ENCODE assay signal across 23 cellular contexts in genomic region chr20:57476641-57477461, GRCh38. TPM values are rescaled to one million over a fixed set of nuclear protein-coding genes. Genes with fewer than 3 reads are reported as not detected.
A peak's percentile ranks its signal among the peaks of the same experiment; 100 is the strongest.
DNase-seq lines count a peak whose midpoint lies in the region; ATAC-seq, FAIRE-seq and TF ChIP-seq lines count a peak whose summit lies in the region.
"Had no signal": no experiment of that assay in that cellular context is flagged by ENCODE, and none has a peak within 500 bp of the region (broad histone marks: within the 10 kb centered on the region; RNA-seq: fewer than 3 reads in every experiment).

No MANE protein-coding gene starts in this region.

- no peak for TF ChIP-seq CTCF in K562 (IDR thresholded peaks at IDR 0.05 in 2 of 3, conservative IDR thresholded peaks at IDR 0.05 in 1 of 3; ENCODE audit: insufficient read depth in 2 of 3, low read depth in 1 of 3, low read length in 3 of 3)
- no peak for TF ChIP-seq CTCF in neutrophil (IDR thresholded peaks at IDR 0.05)
- no peak for TF ChIP-seq CTCF in brain microvascular endothelial cell (IDR thresholded peaks at IDR 0.05; ENCODE audit: low read depth, low read length, missing control alignments)

- intact Hi-C loops in K562 (cut with micrococcal nuclease), result no loop called here

- H3K9me3 ChIP-seq in K562 (replicated peaks; ENCODE audit: control insufficient read depth, insufficient read depth, low read depth, low read length) (no peaks in the 10 kb centered on the region), neutrophil (no peaks in the 10 kb centered on the region)
- H3K9me3 ChIP-seq: left lung, vagina had no signal

- FAIRE-seq in K562 (lab: Jason Lieb, UNC), result no peak

- no peak for TF ChIP-seq POLR2A in K562 (conservative IDR thresholded peaks at IDR 0.05)

- no peaks in the 10 kb centered on the region for H3K36me3 ChIP-seq in K562 (ENCODE audit: control insufficient read depth, insufficient read depth, low read length)
- H3K36me3 ChIP-seq in neutrophil, result no peaks in the 10 kb centered on the region
- no peaks in the 10 kb centered on the region for H3K36me3 ChIP-seq in brain microvascular endothelial cell (replicated peaks)
- H3K36me3 ChIP-seq: left lung, vagina had no signal

- no peaks in the 10 kb centered on the region for H3K9me1 ChIP-seq in K562 (ENCODE audit: control insufficient read depth, insufficient read depth, low read length)

- H3K9ac ChIP-seq in K562 (ENCODE audit: insufficient read depth in 1 of 2, low read depth in 2 of 2, low read length in 2 of 2), result peak overlapping the region in 1 of 2 experiments; percentile 6; a peak in 1 of 4 replicates

- no peak overlapping the region for H3K27ac Mint-ChIP-seq in stimulated activated naive CD8-positive, alpha-beta T cell treated with anti-CD3 and anti-CD28 coated beads, Interleukin-15, amount 100 ng/mL, for 72 hours
- H3K27ac Mint-ChIP-seq: activated naive CD4-positive, alpha-beta T cell treated with anti-CD3 and anti-CD28 coated beads for 36 hours; effector memory CD8-positive, alpha-beta T cell; HFFc6 had no signal

- no peaks in the 10 kb centered on the region for H4K20me1 ChIP-seq in K562 (replicated peaks; ENCODE audit: control insufficient read depth, insufficient read depth, low read length)

- H3K9me3 Mint-ChIP-seq in stimulated activated naive CD8-positive, alpha-beta T cell treated with anti-CD3 and anti-CD28 coated beads, Interleukin-15, amount 100 ng/mL, for 72 hours, result no peaks in the 10 kb centered on the region
- H3K9me3 Mint-ChIP-seq: activated naive CD4-positive, alpha-beta T cell treated with anti-CD3 and anti-CD28 coated beads for 36 hours; effector memory CD8-positive, alpha-beta T cell; HFFc6 had no signal

- no peak for TF ChIP-seq RAD21 in K562 (CRISPR knock-in tag; conservative IDR thresholded peaks at IDR 0.05 in 1 of 2, IDR thresholded peaks at IDR 0.05 in 1 of 2)

- H3K4me1 ChIP-seq in K562 (replicated peaks in 1 of 2; ENCODE audit: control insufficient read depth in 2 of 2, insufficient read depth in 2 of 2, low read length in 2 of 2), result peaks cover 14 to 31% of the 10 kb centered on the region in 2 experiments; a peak in 4 of 5 replicates
- H3K4me1 ChIP-seq in neutrophil (ENCODE audit: control insufficient read depth in 1 of 2, insufficient read depth in 1 of 2, low read depth in 1 of 2, low read length in 1 of 2), result peaks cover 88 to 93% of the 10 kb centered on the region in 2 experiments
- H3K4me1 ChIP-seq: vagina had no signal

- POLR2A ChIA-PET in K562 (lab: Yijun Ruan, JAX), result interaction anchor here (1.0 to 1.2 kb wide), 2 partner anchors 10 to 16 kb away, joined by 3 to 4 read pairs; no protein-coding TSS in a partner anchor

- DNase-seq in stimulated activated naive CD8-positive, alpha-beta T cell treated with anti-CD3 and anti-CD28 coated beads, Interleukin-15, Interleukin-2, amounts not matched to agents 100 U/mL and 50 U/mL, for 24 hours, result peak; percentile 2
- no peak for DNase-seq in stimulated activated naive CD8-positive, alpha-beta T cell treated with anti-CD3 and anti-CD28 coated beads, Interleukin-15, amount 100 ng/mL, for 72 hours
- DNase-seq in K562 (ENCODE audit: extremely low read depth in 1 of 4, low spot score in 3 of 4) (no peak), UCSD-AML1 (lab: John Stamatoyannopoulos, UW; ENCODE audit: unreplicated experiment) (no peak), 8988T (no peak), brain microvascular endothelial cell (no peak)
- DNase-seq: activated CD4-positive, alpha-beta T cell treated with anti-CD3 and anti-CD28 coated beads, Interleukin-2, amount 50 U/mL, for 48 hours; activated naive CD4-positive, alpha-beta T cell treated with anti-CD3 and anti-CD28 coated beads for 36 hours; cerebellar nuclear complex; DMS153; effector memory CD8-positive, alpha-beta T cell; HFFc6; left lung; NCI-H1105 treated with DMSO at 0.1 percent for 48 hours; NCI-H526; occipital lobe; SHP77 treated with DMSO at 0.1 percent for 48 hours; stimulated activated CD4-positive, alpha-beta T cell treated with anti-CD3 and anti-CD28 coated beads, Interleukin-2, amount 100 ng/mL, for 24 hours had no signal

- WGBS in K562 (ENCODE audit: insufficient coverage, low coverage, missing lambda C conversion rate), result 54% methylated on average over 13 of the region's 17 CpGs

- no TSS peak for BruUV-seq in K562 (replicated peaks; lab: Mats Ljungman, UMichigan)

- H3K27me3 Mint-ChIP-seq in stimulated activated naive CD8-positive, alpha-beta T cell treated with anti-CD3 and anti-CD28 coated beads, Interleukin-15, amount 100 ng/mL, for 72 hours, result no peaks in the 10 kb centered on the region

- CTCF ChIA-PET in K562 (lab: Yijun Ruan, JAX; ENCODE audit: low intra/inter-chr PET ratio), result no interaction called here

- 0 out of 2 replicates have a peak overlapping the region, but pooled peaks have one; percentile 18 for H2AFZ ChIP-seq in K562 (ENCODE audit: low read depth, low read length)

- H3K4me3 ChIP-seq in K562 (no peak overlapping the region), neutrophil (ENCODE audit: low read depth in 1 of 2, low read length in 1 of 2) (no peak overlapping the region), brain microvascular endothelial cell (ENCODE audit: low read depth, low read length) (no peak overlapping the region)
- H3K4me3 ChIP-seq: left lung, vagina had no signal

- H3K27ac ChIP-seq in K562 (ENCODE audit: extremely low read depth, low read depth, low read length) (no peak overlapping the region), neutrophil (peak overlapping the region; percentile 80), brain microvascular endothelial cell (no peak overlapping the region)
- H3K27ac ChIP-seq: vagina had no signal

- H3K27me3 ChIP-seq in K562 (ENCODE audit: control insufficient read depth in 2 of 2, insufficient read depth in 2 of 2, low read length in 2 of 2) (no peaks in the 10 kb centered on the region), neutrophil (no peaks in the 10 kb centered on the region), brain microvascular endothelial cell (replicated peaks) (no peaks in the 10 kb centered on the region)
- H3K27me3 ChIP-seq: vagina had no signal

- in situ Hi-C loops in K562 (cut with MboI) (no loop called here), brain microvascular endothelial cell (cut with HindIII; ENCODE audit: low pct_ligation_motif_present, low sequenced_read_pairs) (no loop called here)

- no peaks in the 10 kb centered on the region for H3K79me2 ChIP-seq in K562 (ENCODE audit: control insufficient read depth, insufficient read depth, low read length)

- H3K4me2 ChIP-seq in K562 (ENCODE audit: insufficient read depth, low read length), result no peak overlapping the region

- no peak for ATAC-seq in stimulated activated naive CD8-positive, alpha-beta T cell treated with anti-CD3 and anti-CD28 coated beads, Interleukin-15, Interleukin-2, amounts not matched to agents 100 U/mL and 50 U/mL, for 24 hours
- ATAC-seq in stimulated activated naive CD8-positive, alpha-beta T cell treated with anti-CD3 and anti-CD28 coated beads, Interleukin-15, amount 100 ng/mL, for 72 hours, result no peak
- ATAC-seq in K562 (no peak), HG02763 (IDR thresholded peaks at IDR 0.05; ENCODE audit: unreplicated experiment) (no peak)
- ATAC-seq: left lung had no signal

- no peak overlapping the region for H3K4me3 Mint-ChIP-seq in stimulated activated naive CD8-positive, alpha-beta T cell treated with anti-CD3 and anti-CD28 coated beads, Interleukin-15, amount 100 ng/mL, for 72 hours
- H3K4me3 Mint-ChIP-seq: activated naive CD4-positive, alpha-beta T cell treated with anti-CD3 and anti-CD28 coated beads for 36 hours; effector memory CD8-positive, alpha-beta T cell; HFFc6 had no signal

- TF ChIP-seq EP300 in K562 (IDR thresholded peaks at IDR 0.05; ENCODE audit: low read length), result no peak

- peaks cover 65% of the 10 kb centered on the region for H3K4me1 Mint-ChIP-seq in stimulated activated naive CD8-positive, alpha-beta T cell treated with anti-CD3 and anti-CD28 coated beads, Interleukin-15, amount 100 ng/mL, for 72 hours

TF ChIP-seq in K562, 482 proteins besides CTCF, POLR2A, EP300 and RAD21:
- peak; percentile 79 for TF ChIP-seq RBM25 (IDR thresholded peaks at IDR 0.05; ENCODE audit: low read depth, low read length, severe bottlenecking)
- peak; percentile 42 to 50; a peak in 2 of 4 replicates for TF ChIP-seq KDM1A (IDR thresholded peaks at IDR 0.05)
- no peak for TF ChIP-seq NR2C2 (CRISPR knock-in tag; IDR thresholded peaks at IDR 0.05)
- TF ChIP-seq NR2C2 (tag; IDR thresholded peaks at IDR 0.05), result no peak
- TF ChIP-seq ETV5 (CRISPR knock-in tag; IDR thresholded peaks at IDR 0.05; ENCODE audit: low read depth), result no peak
- no peak for TF ChIP-seq CXXC5 (CRISPR knock-in tag; IDR thresholded peaks at IDR 0.05)
- peak; percentile 69 for TF ChIP-seq BCOR (IDR thresholded peaks at IDR 0.05)
- TF ChIP-seq PHF21A (IDR thresholded peaks at IDR 0.05; ENCODE audit: borderline replicate concordance, low read depth), result no peak
- no peak for TF ChIP-seq KLF10 (CRISPR knock-in tag; IDR thresholded peaks at IDR 0.05)
- TF ChIP-seq MCM7 (IDR thresholded peaks at IDR 0.05), result no peak
- peak; percentile 64 for TF ChIP-seq ZFP36 (IDR thresholded peaks at IDR 0.05; ENCODE audit: low read depth, low read length, partially characterized antibody)
- TF ChIP-seq ZC3H4 (CRISPR knock-in tag; IDR thresholded peaks at IDR 0.05; ENCODE audit: borderline replicate concordance), result no peak
TF ChIP-seq in K562: peak in this region for 4.

RNA-seq across cellular contexts. Expression of gene CTCFL, which starts 48.1 kb away (rescaled TPM):
- 102 and 125 TPM in 2 replicates for total RNA-seq in K562 (2011; cell fraction: chromatin; rRNA removed; ENCODE audit: low replicate concordance)
- 77.5 and 83.4 TPM in 2 replicates for total RNA-seq in K562 (2011; cell fraction: nucleolus; rRNA removed)
- 85.3 and 118 TPM in 2 replicates for total RNA-seq in K562 (2011; cell fraction: nucleoplasm; rRNA removed)
- total RNA-seq in K562 (2014; rRNA removed) (120 and 126 TPM in 2 replicates), K562 (2014; rRNA removed; fragmentation: Illumina TruSeq; extraction: Trizol) (111 and 112 TPM in 2 replicates), K562 (2015; rRNA removed; fragmentation: Illumina TruSeq; extraction: Trizol) (80.9 and 89.1 TPM in 2 replicates), K562 (2021) (122 and 124 TPM in 2 replicates)
- polyA plus RNA-seq in K562 (2011; rRNA removed) (188 and 206 TPM in 2 replicates), K562 (2014; fragmentation: Illumina TruSeq; extraction: Trizol) (137 and 177 TPM in 2 replicates), K562 (2014; fragmentation: Nextera tagmentation; extraction: Ambion mirVana) (10 to 100 TPM; 42.4 to 62.7 TPM), K562 (2014; rRNA removed) (100 and 122 TPM in 2 replicates)
- 125 and 152 TPM in 2 replicates for polyA plus RNA-seq in K562 (2011; cell fraction: cytosol; rRNA removed)
- polyA plus RNA-seq in K562 (2011; cell fraction: nucleus; rRNA removed), result 92.0 and 115 TPM in 2 replicates
- polyA plus RNA-seq in K562 (2012), result 72.2 and 120 TPM in 2 replicates
- polyA minus RNA-seq in K562 (2011; rRNA and poly(A)+ RNA removed), result 265 and 279 TPM in 2 replicates
- 117 and 124 TPM in 2 replicates for polyA minus RNA-seq in K562 (2011; cell fraction: cytosol; rRNA and poly(A)+ RNA removed)
- 39.4 and 86.3 TPM in 2 replicates for polyA minus RNA-seq in K562 (2011; cell fraction: nucleus; rRNA and poly(A)+ RNA removed)
- total RNA-seq: activated naive CD4-positive, alpha-beta T cell treated with anti-CD3 and anti-CD28 coated beads for 36 hours; HFFc6; left lung; occipital lobe; T-helper 1 cell treated with Interleukin-12 subunit alpha and Interleukin-12 subunit beta and Interleukin-4 antibody, amounts not matched to agents 30 ng/mL and 1 ng/mL, for 36 hours; vagina had no signal
- polyA plus RNA-seq: CD14-positive monocyte had no signal
